Comparison of ENCODE assay signal across 29 cellular contexts in genomic region chr13:26445092-26445491, GRCh38.
"Had no signal": no experiment of that assay in that cellular context is flagged by ENCODE, and none has a peak within 500 bp of the region (broad histone marks: within the 10 kb centered on the region; RNA-seq: fewer than 3 reads in every experiment).

No MANE protein-coding gene starts in this region.

- H3K9me3 ChIP-seq: esophagus muscularis mucosa, mucosa of descending colon, right lobe of liver, thoracic aorta, vagina had no signal

- H3K27me3 ChIP-seq: breast epithelium, esophagus muscularis mucosa, right lobe of liver, vagina had no signal

- DNase-seq: activated CD4-positive, alpha-beta memory T cell treated with anti-CD3 and anti-CD28 coated beads, Interleukin-2, amount 10 ng/mL, durations not matched to agents 7 days and 5 days; activated CD4-positive, alpha-beta T cell treated with anti-CD3 and anti-CD28 coated beads for 1 hour; activated CD4-positive, alpha-beta T cell treated with anti-CD3 and anti-CD28 coated beads, Interleukin-2, amount 10 ng/mL, durations not matched to agents 7 days and 5 days; activated gamma-delta T cell treated with Interleukin-2 at 50 U/mL for 16 hours; activated naive CD8-positive, alpha-beta T cell treated with anti-CD3 and anti-CD28 coated beads, Interleukin-2, amount 50 U/mL, for 24 hours; activated T-cell treated with anti-CD3 and anti-CD28 coated beads, Interleukin-2, amount 50 U/mL, for 4 hours; amygdala; central memory CD4-positive, alpha-beta T cell; left ventricle myocardium inferior; mucosa of descending colon; posterior cingulate gyrus; right lobe of liver; stimulated activated CD4-positive, alpha-beta T cell treated with anti-CD3 and anti-CD28 coated beads, Interleukin-4, amount 100 ng/mL, for 24 hours; T1000; trophoblast cell had no signal

- H3K27ac ChIP-seq: breast epithelium, left ventricle myocardium inferior, right lobe of liver, skin epidermis, thoracic aorta, vagina had no signal

- H3K4me3 ChIP-seq: breast epithelium, esophagus muscularis mucosa, left ventricle myocardium inferior, lung, mucosa of descending colon, right lobe of liver, skin epidermis, thoracic aorta, vagina had no signal

- FAIRE-seq: frontal cortex, islet of Langerhans had no signal

- H3K36me3 ChIP-seq: breast epithelium, esophagus muscularis mucosa, left ventricle myocardium inferior, right lobe of liver, thoracic aorta, vagina had no signal

- H3K4me1 Mint-ChIP-seq: activated CD4-positive, alpha-beta memory T cell treated with anti-CD3 and anti-CD28 coated beads, Interleukin-2, amount 10 ng/mL, durations not matched to agents 7 days and 5 days; activated CD4-positive, alpha-beta T cell treated with anti-CD3 and anti-CD28 coated beads, Interleukin-2, amount 10 ng/mL, durations not matched to agents 7 days and 5 days; activated naive CD4-positive, alpha-beta T cell treated with anti-CD3 and anti-CD28 coated beads, Interleukin-2, amount 50 U/mL, for 24 hours; activated naive CD8-positive, alpha-beta T cell treated with anti-CD3 and anti-CD28 coated beads, Interleukin-2, amount 50 U/mL, for 24 hours; activated T-helper 17 cell treated with anti-CD3 and anti-CD28 coated beads, Interleukin-2, amount 50 U/mL, for 72 hours; stimulated activated effector memory CD8-positive, alpha-beta T cell treated with anti-CD3 and anti-CD28 coated beads, Interleukin-12 subunit alpha, Interleukin-12 subunit beta, amount 100 ng/mL, for 72 hours had no signal

- H3K4me3 Mint-ChIP-seq: activated CD4-positive, alpha-beta memory T cell treated with anti-CD3 and anti-CD28 coated beads, Interleukin-2, amount 10 ng/mL, durations not matched to agents 7 days and 5 days; activated CD4-positive, alpha-beta T cell treated with anti-CD3 and anti-CD28 coated beads, Interleukin-2, amount 10 ng/mL, durations not matched to agents 7 days and 5 days; activated naive CD4-positive, alpha-beta T cell treated with anti-CD3 and anti-CD28 coated beads, Interleukin-2, amount 50 U/mL, for 24 hours; activated naive CD8-positive, alpha-beta T cell treated with anti-CD3 and anti-CD28 coated beads, Interleukin-2, amount 50 U/mL, for 24 hours; activated T-cell treated with anti-CD3 and anti-CD28 coated beads, Interleukin-2, amount 50 U/mL, for 4 hours; activated T-helper 17 cell treated with anti-CD3 and anti-CD28 coated beads, Interleukin-2, amount 50 U/mL, for 72 hours; dendritic cell treated with granulocyte-macrophage colony-stimulating factor and Interleukin-4, amounts not matched to agents 40 ng/mL and 50 ng/mL, for 4 days; natural killer cell treated with Interleukin-12 subunit alpha and Interleukin-12 subunit beta and Interleukin-15 and Interleukin-18, amount 100 ng/mL, for 72 hours; stimulated activated effector memory CD8-positive, alpha-beta T cell treated with anti-CD3 and anti-CD28 coated beads, Interleukin-12 subunit alpha, Interleukin-12 subunit beta, amount 100 ng/mL, for 72 hours; stimulated activated naive CD8-positive, alpha-beta T cell treated with anti-CD3 and anti-CD28 coated beads, Interleukin-15, Interleukin-2, amounts not matched to agents 100 ng/mL and 50 ng/mL, for 24 hours had no signal

- H3K27ac Mint-ChIP-seq: activated CD4-positive, alpha-beta memory T cell treated with anti-CD3 and anti-CD28 coated beads, Interleukin-2, amount 10 ng/mL, durations not matched to agents 7 days and 5 days; activated CD4-positive, alpha-beta T cell treated with anti-CD3 and anti-CD28 coated beads, Interleukin-2, amount 10 ng/mL, durations not matched to agents 7 days and 5 days; activated naive CD4-positive, alpha-beta T cell treated with anti-CD3 and anti-CD28 coated beads, Interleukin-2, amount 50 U/mL, for 24 hours; activated naive CD8-positive, alpha-beta T cell treated with anti-CD3 and anti-CD28 coated beads, Interleukin-2, amount 50 U/mL, for 24 hours; activated T-helper 17 cell treated with anti-CD3 and anti-CD28 coated beads, Interleukin-2, amount 50 U/mL, for 72 hours; dendritic cell treated with granulocyte-macrophage colony-stimulating factor and Interleukin-4, amounts not matched to agents 40 ng/mL and 50 ng/mL, for 4 days; natural killer cell treated with Interleukin-12 subunit alpha and Interleukin-12 subunit beta and Interleukin-15 and Interleukin-18, amount 100 ng/mL, for 72 hours; stimulated activated effector memory CD8-positive, alpha-beta T cell treated with anti-CD3 and anti-CD28 coated beads, Interleukin-12 subunit alpha, Interleukin-12 subunit beta, amount 100 ng/mL, for 72 hours; stimulated activated naive CD8-positive, alpha-beta T cell treated with anti-CD3 and anti-CD28 coated beads, Interleukin-15, Interleukin-2, amounts not matched to agents 100 ng/mL and 50 ng/mL, for 24 hours had no signal

- H3K4me1 ChIP-seq: breast epithelium, left ventricle myocardium inferior, right lobe of liver, vagina had no signal

- H3K9me3 Mint-ChIP-seq: activated CD4-positive, alpha-beta memory T cell treated with anti-CD3 and anti-CD28 coated beads, Interleukin-2, amount 10 ng/mL, durations not matched to agents 7 days and 5 days; activated CD4-positive, alpha-beta T cell treated with anti-CD3 and anti-CD28 coated beads, Interleukin-2, amount 10 ng/mL, durations not matched to agents 7 days and 5 days; activated naive CD8-positive, alpha-beta T cell treated with anti-CD3 and anti-CD28 coated beads, Interleukin-2, amount 50 U/mL, for 24 hours; activated T-cell treated with anti-CD3 and anti-CD28 coated beads, Interleukin-2, amount 50 U/mL, for 4 hours; activated T-helper 17 cell treated with anti-CD3 and anti-CD28 coated beads, Interleukin-2, amount 50 U/mL, for 72 hours; dendritic cell treated with granulocyte-macrophage colony-stimulating factor and Interleukin-4, amounts not matched to agents 40 ng/mL and 50 ng/mL, for 4 days; stimulated activated effector memory CD8-positive, alpha-beta T cell treated with anti-CD3 and anti-CD28 coated beads, Interleukin-12 subunit alpha, Interleukin-12 subunit beta, amount 100 ng/mL, for 72 hours; stimulated activated naive CD8-positive, alpha-beta T cell treated with anti-CD3 and anti-CD28 coated beads, Interleukin-15, Interleukin-2, amounts not matched to agents 100 ng/mL and 50 ng/mL, for 24 hours had no signal

- H3K36me3 Mint-ChIP-seq: activated naive CD4-positive, alpha-beta T cell treated with anti-CD3 and anti-CD28 coated beads, Interleukin-2, amount 50 U/mL, for 24 hours; natural killer cell treated with Interleukin-12 subunit alpha and Interleukin-12 subunit beta and Interleukin-15 and Interleukin-18, amount 100 ng/mL, for 72 hours; stimulated activated effector memory CD8-positive, alpha-beta T cell treated with anti-CD3 and anti-CD28 coated beads, Interleukin-12 subunit alpha, Interleukin-12 subunit beta, amount 100 ng/mL, for 72 hours had no signal

- ATAC-seq: activated naive CD8-positive, alpha-beta T cell treated with anti-CD3 and anti-CD28 coated beads, Interleukin-2, amount 50 U/mL, for 24 hours; activated T-cell treated with anti-CD3 and anti-CD28 coated beads, Interleukin-2, amount 50 U/mL, for 4 hours; activated T-helper 17 cell treated with anti-CD3 and anti-CD28 coated beads, Interleukin-2, amount 50 U/mL, for 72 hours; mucosa of descending colon; natural killer cell treated with Interleukin-12 subunit alpha and Interleukin-12 subunit beta and Interleukin-15 and Interleukin-18, amount 100 ng/mL, for 72 hours; right lobe of liver; stimulated activated effector memory CD8-positive, alpha-beta T cell treated with anti-CD3 and anti-CD28 coated beads, Interleukin-12 subunit alpha, Interleukin-12 subunit beta, amount 100 ng/mL, for 72 hours had no signal
